Comparison of ENCODE assay signal across 19 cellular contexts in the genomic region with DNA sequence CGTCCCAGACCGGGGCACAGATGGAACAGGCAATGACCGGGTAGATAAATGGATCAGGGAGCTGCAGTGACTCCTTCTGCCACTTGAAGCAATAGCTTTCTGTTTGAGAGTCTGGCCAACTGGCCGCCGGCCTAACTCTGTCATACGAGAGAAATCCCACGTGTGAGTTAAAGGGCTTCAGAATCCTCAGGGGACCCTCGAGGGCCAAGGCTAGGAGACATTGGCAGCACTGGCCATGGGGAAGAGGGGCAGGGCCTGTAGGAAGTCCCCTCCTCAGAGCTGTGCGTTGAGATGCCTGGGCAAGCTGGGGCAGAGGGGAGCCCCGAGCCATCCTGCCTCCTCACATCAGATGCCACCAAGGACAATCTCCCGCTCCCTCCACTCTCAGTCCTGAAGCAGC. TPM values are rescaled to one million over a fixed set of nuclear protein-coding genes. Genes with fewer than 3 reads are reported as not detected.
DNase-seq lines count a peak whose midpoint lies in the region; ATAC-seq and TF ChIP-seq lines count a peak whose summit lies in the region.
"Had no signal": no experiment of that assay in that cellular context is flagged by ENCODE, and none has a peak within 500 bp of the region (broad histone marks: within the 10 kb centered on the region; RNA-seq: fewer than 3 reads in every experiment).

No MANE protein-coding gene starts in this region.

- H3K27ac ChIP-seq in lower lobe of right lung: peak overlapping the region; percentile 36
- H3K27ac ChIP-seq: parathyroid adenoma, WERI-Rb-1 had no signal

- peaks cover 55% of the 10 kb centered on the region for H3K4me1 ChIP-seq in lower lobe of right lung

- H3K36me3 Mint-ChIP-seq in activated naive CD8-positive, alpha-beta T cell treated with anti-CD3 and anti-CD28 coated beads, Interleukin-2, amount 10 ng/mL, durations not matched to agents 7 days and 5 days: peaks cover 22% of the 10 kb centered on the region
- peaks cover 18% of the 10 kb centered on the region for H3K36me3 Mint-ChIP-seq in activated naive CD8-positive, alpha-beta T cell treated with anti-CD3 and anti-CD28 coated beads, Interleukin-2, amount 50 U/mL, for 24 hours (ENCODE audit: low read depth)
- peaks cover 15% of the 10 kb centered on the region for H3K36me3 Mint-ChIP-seq in central memory CD8-positive, alpha-beta T cell (ENCODE audit: insufficient read depth)
- peaks cover 62% of the 10 kb centered on the region for H3K36me3 Mint-ChIP-seq in stimulated activated memory B cell treated with anti-CD40 and anti-IgM and Interleukin-4, amounts not matched to agents 10 μg/mL and 1 μg/mL and 100 μg/mL, for 72 hours

- peaks cover 26% of the 10 kb centered on the region for H3K36me3 ChIP-seq in lower lobe of right lung

- no peaks in the 10 kb centered on the region for H3K27me3 Mint-ChIP-seq in activated naive CD8-positive, alpha-beta T cell treated with anti-CD3 and anti-CD28 coated beads, Interleukin-2, amount 10 ng/mL, durations not matched to agents 7 days and 5 days
- no peaks in the 10 kb centered on the region for H3K27me3 Mint-ChIP-seq in activated naive CD8-positive, alpha-beta T cell treated with anti-CD3 and anti-CD28 coated beads, Interleukin-2, amount 50 U/mL, for 24 hours
- H3K27me3 Mint-ChIP-seq in central memory CD8-positive, alpha-beta T cell: no peaks in the 10 kb centered on the region
- H3K27me3 Mint-ChIP-seq in stimulated activated memory B cell treated with anti-CD40 and anti-IgM and Interleukin-4, amounts not matched to agents 10 μg/mL and 1 μg/mL and 100 μg/mL, for 72 hours: no peaks in the 10 kb centered on the region
- H3K27me3 Mint-ChIP-seq: activated naive CD8-positive, alpha-beta T cell treated with anti-CD3 and anti-CD28 coated beads for 36 hours had no signal

- no peak for ATAC-seq in activated naive CD8-positive, alpha-beta T cell treated with anti-CD3 and anti-CD28 coated beads, Interleukin-2, amount 10 ng/mL, durations not matched to agents 7 days and 5 days (ENCODE audit: low read depth)
- no peak for ATAC-seq in activated naive CD8-positive, alpha-beta T cell treated with anti-CD3 and anti-CD28 coated beads, Interleukin-2, amount 50 U/mL, for 24 hours
- ATAC-seq in central memory CD8-positive, alpha-beta T cell (replicated peaks; ENCODE audit: extremely low read depth, poor library complexity, severe bottlenecking): no peak
- no peak for ATAC-seq in lower lobe of right lung
- no peak for ATAC-seq in stimulated activated memory B cell treated with anti-CD40 and anti-IgM and Interleukin-4, amounts not matched to agents 10 μg/mL and 1 μg/mL and 100 μg/mL, for 72 hours
- no peak for ATAC-seq in HG02885 (IDR thresholded peaks at IDR 0.05; ENCODE audit: poor library complexity, unreplicated experiment)
- ATAC-seq in HG03457 (IDR thresholded peaks at IDR 0.05; ENCODE audit: unreplicated experiment): no peak

- peak overlapping the region; percentile 38 for H3K27ac Mint-ChIP-seq in activated naive CD8-positive, alpha-beta T cell treated with anti-CD3 and anti-CD28 coated beads, Interleukin-2, amount 10 ng/mL, durations not matched to agents 7 days and 5 days
- no peak overlapping the region for H3K27ac Mint-ChIP-seq in activated naive CD8-positive, alpha-beta T cell treated with anti-CD3 and anti-CD28 coated beads, Interleukin-2, amount 50 U/mL, for 24 hours
- H3K27ac Mint-ChIP-seq in central memory CD8-positive, alpha-beta T cell (ENCODE audit: low read depth): peak overlapping the region; percentile 54
- peak overlapping the region; percentile 76 for H3K27ac Mint-ChIP-seq in stimulated activated memory B cell treated with anti-CD40 and anti-IgM and Interleukin-4, amounts not matched to agents 10 μg/mL and 1 μg/mL and 100 μg/mL, for 72 hours
- H3K27ac Mint-ChIP-seq: activated naive CD8-positive, alpha-beta T cell treated with anti-CD3 and anti-CD28 coated beads for 36 hours; stimulated activated naive CD8-positive, alpha-beta T cell treated with anti-CD3 and anti-CD28 coated beads, Interleukin-15, Interleukin-2, amounts not matched to agents 100 ng/mL and 50 ng/mL, for 24 hours had no signal

- H3K27me3 ChIP-seq in lower lobe of right lung (ENCODE audit: low read depth): no peaks in the 10 kb centered on the region
- H3K27me3 ChIP-seq: tibial nerve had no signal

- no peak for TF ChIP-seq CTCF in lower lobe of right lung (IDR thresholded peaks at IDR 0.05)

- H3K9me3 ChIP-seq in lower lobe of right lung: no peaks in the 10 kb centered on the region
- H3K9me3 ChIP-seq: tibial nerve had no signal

- peaks cover 46% of the 10 kb centered on the region for H3K4me1 Mint-ChIP-seq in activated naive CD8-positive, alpha-beta T cell treated with anti-CD3 and anti-CD28 coated beads, Interleukin-2, amount 10 ng/mL, durations not matched to agents 7 days and 5 days
- H3K4me1 Mint-ChIP-seq in activated naive CD8-positive, alpha-beta T cell treated with anti-CD3 and anti-CD28 coated beads, Interleukin-2, amount 50 U/mL, for 24 hours: peaks cover 52% of the 10 kb centered on the region
- H3K4me1 Mint-ChIP-seq in central memory CD8-positive, alpha-beta T cell: peaks cover 52% of the 10 kb centered on the region
- peaks cover 59% of the 10 kb centered on the region for H3K4me1 Mint-ChIP-seq in stimulated activated memory B cell treated with anti-CD40 and anti-IgM and Interleukin-4, amounts not matched to agents 10 μg/mL and 1 μg/mL and 100 μg/mL, for 72 hours

- H3K4me3 Mint-ChIP-seq in activated naive CD8-positive, alpha-beta T cell treated with anti-CD3 and anti-CD28 coated beads, Interleukin-2, amount 10 ng/mL, durations not matched to agents 7 days and 5 days: no peak overlapping the region
- no peak overlapping the region for H3K4me3 Mint-ChIP-seq in activated naive CD8-positive, alpha-beta T cell treated with anti-CD3 and anti-CD28 coated beads, Interleukin-2, amount 50 U/mL, for 24 hours
- no peak overlapping the region for H3K4me3 Mint-ChIP-seq in central memory CD8-positive, alpha-beta T cell
- H3K4me3 Mint-ChIP-seq in stimulated activated memory B cell treated with anti-CD40 and anti-IgM and Interleukin-4, amounts not matched to agents 10 μg/mL and 1 μg/mL and 100 μg/mL, for 72 hours: no peak overlapping the region
- H3K4me3 Mint-ChIP-seq: activated naive CD8-positive, alpha-beta T cell treated with anti-CD3 and anti-CD28 coated beads for 36 hours; stimulated activated naive CD8-positive, alpha-beta T cell treated with anti-CD3 and anti-CD28 coated beads, Interleukin-15, Interleukin-2, amounts not matched to agents 100 ng/mL and 50 ng/mL, for 24 hours had no signal

- H3K9me3 Mint-ChIP-seq in activated naive CD8-positive, alpha-beta T cell treated with anti-CD3 and anti-CD28 coated beads, Interleukin-2, amount 10 ng/mL, durations not matched to agents 7 days and 5 days: no peaks in the 10 kb centered on the region
- no peaks in the 10 kb centered on the region for H3K9me3 Mint-ChIP-seq in activated naive CD8-positive, alpha-beta T cell treated with anti-CD3 and anti-CD28 coated beads, Interleukin-2, amount 50 U/mL, for 24 hours
- H3K9me3 Mint-ChIP-seq in central memory CD8-positive, alpha-beta T cell: no peaks in the 10 kb centered on the region
- H3K9me3 Mint-ChIP-seq in stimulated activated memory B cell treated with anti-CD40 and anti-IgM and Interleukin-4, amounts not matched to agents 10 μg/mL and 1 μg/mL and 100 μg/mL, for 72 hours: no peaks in the 10 kb centered on the region
- H3K9me3 Mint-ChIP-seq: activated naive CD8-positive, alpha-beta T cell treated with anti-CD3 and anti-CD28 coated beads for 36 hours; stimulated activated naive CD8-positive, alpha-beta T cell treated with anti-CD3 and anti-CD28 coated beads, Interleukin-15, Interleukin-2, amounts not matched to agents 100 ng/mL and 50 ng/mL, for 24 hours had no signal

- DNase-seq in activated naive CD8-positive, alpha-beta T cell treated with anti-CD3 and anti-CD28 coated beads, Interleukin-2, amount 10 ng/mL, durations not matched to agents 7 days and 5 days: no peak
- DNase-seq in activated naive CD8-positive, alpha-beta T cell treated with anti-CD3 and anti-CD28 coated beads, Interleukin-2, amount 50 U/mL, for 24 hours: no peak
- no peak for DNase-seq in central memory CD8-positive, alpha-beta T cell (ENCODE audit: low spot score in 2 of 2)
- DNase-seq in lower lobe of right lung (no peak), DMS114 treated with DMSO at 0.1 percent for 48 hours (lab: John Stamatoyannopoulos, UW; ENCODE audit: unreplicated experiment) (no peak)
- DNase-seq: hippocampal formation, KG1, NCI-H1694 treated with DMSO at 0.1 percent for 48 hours, NCI-H748 treated with DMSO at 0.1 percent for 48 hours, SIG-M5 had no signal

- POLR2A ChIA-PET in activated naive CD8-positive, alpha-beta T cell treated with anti-CD3 and anti-CD28 coated beads, Interleukin-2, amount 10 ng/mL, durations not matched to agents 7 days and 5 days (lab: Charles Lee): interaction anchor here (1.0 to 19.3 kb wide), 3 partner anchors 9 to 49 kb away, joined by 4 to 532 read pairs (median 6); a partner anchor contains a TSS

- intact Hi-C loops in lower lobe of right lung (cut with DNase I): no loop called here

- no peak overlapping the region for H3K4me3 ChIP-seq in lower lobe of right lung
- H3K4me3 ChIP-seq: tibial nerve had no signal

RNA-seq across cellular contexts. Expression of a gene that starts 51.6 kb away (rescaled TPM):
- 100 to 1,000 TPM; 172 to 193 TPM for total RNA-seq in activated naive CD8-positive, alpha-beta T cell treated with anti-CD3 and anti-CD28 coated beads, Interleukin-2, amount 10 ng/mL, durations not matched to agents 7 days and 5 days
- 137 TPM for total RNA-seq in lower lobe of right lung
- total RNA-seq: H7 had no signal
